Comparison of ENCODE assay signal across 18 cellular contexts in the genomic region with DNA sequence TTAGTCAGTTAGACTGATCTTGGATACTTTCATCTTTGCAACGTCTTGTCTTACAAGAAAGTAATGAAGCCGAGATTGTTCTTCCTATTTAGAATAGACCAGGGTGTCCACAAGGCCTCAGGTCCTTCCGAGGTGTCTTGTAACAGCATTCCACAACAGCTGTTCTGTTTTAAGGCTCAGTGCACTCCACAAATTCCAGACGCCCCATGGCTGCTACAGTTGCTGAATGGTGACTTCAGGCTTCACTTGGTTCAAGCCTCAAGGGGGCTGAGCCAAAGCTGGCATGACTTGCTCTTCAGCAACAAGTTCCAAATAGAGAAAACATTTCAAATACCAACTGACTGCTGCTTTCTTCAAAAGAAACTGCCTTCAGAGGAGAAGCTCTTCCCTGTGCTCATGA.
"Had no signal": no experiment of that assay in that cellular context is flagged by ENCODE, and none has a peak within 500 bp of the region (broad histone marks: within the 10 kb centered on the region; RNA-seq: fewer than 3 reads in every experiment).

No MANE protein-coding gene starts in this region.

- H3K4me3 ChIP-seq: adrenal gland, breast epithelium, esophagus muscularis mucosa, gastroesophageal sphincter, heart right ventricle, lung, right atrium auricular region had no signal

- H3K36me3 Mint-ChIP-seq: activated naive CD4-positive, alpha-beta T cell treated with anti-CD3 and anti-CD28 coated beads, Interleukin-2, amount 50 U/mL, for 72 hours had no signal

- H3K9me3 ChIP-seq: adrenal gland, breast epithelium, esophagus muscularis mucosa, gastroesophageal sphincter, heart right ventricle, neutrophil, right atrium auricular region had no signal

- DNase-seq: activated CD4-positive, alpha-beta T cell treated with anti-CD3 and anti-CD28 coated beads, Interleukin-2, amount 50 U/mL, for 4 hours; activated gamma-delta T cell treated with Interleukin-2 at 50 U/mL for 16 hours; adrenal gland; cortex of kidney; effector CD4-positive, alpha-beta T cell; heart right ventricle; left colon; midbrain; trophoblast cell had no signal

- H3K27me3 ChIP-seq: adrenal gland, breast epithelium, esophagus muscularis mucosa, neutrophil, right atrium auricular region had no signal

- H3K27ac Mint-ChIP-seq: stimulated activated naive CD8-positive, alpha-beta T cell treated with anti-CD3 and anti-CD28 coated beads, Interleukin-15, Interleukin-2, amounts not matched to agents 100 ng/mL and 50 ng/mL, for 24 hours had no signal

- H3K4me1 ChIP-seq: adrenal gland, breast epithelium, esophagus muscularis mucosa, gastroesophageal sphincter, heart right ventricle, parathyroid adenoma, right atrium auricular region had no signal

- H3K79me2 ChIP-seq: parathyroid adenoma had no signal

- H3K36me3 ChIP-seq: adrenal gland, breast epithelium, esophagus muscularis mucosa, gastroesophageal sphincter, heart right ventricle, neutrophil, right atrium auricular region had no signal

- H3K27me3 Mint-ChIP-seq: stimulated activated naive CD8-positive, alpha-beta T cell treated with anti-CD3 and anti-CD28 coated beads, Interleukin-15, Interleukin-2, amounts not matched to agents 100 ng/mL and 50 ng/mL, for 24 hours had no signal

- H3K4me3 Mint-ChIP-seq: stimulated activated naive CD8-positive, alpha-beta T cell treated with anti-CD3 and anti-CD28 coated beads, Interleukin-15, Interleukin-2, amounts not matched to agents 100 ng/mL and 50 ng/mL, for 24 hours had no signal

- ATAC-seq: activated naive CD4-positive, alpha-beta T cell treated with anti-CD3 and anti-CD28 coated beads, Interleukin-2, amount 50 U/mL, for 72 hours; gastroesophageal sphincter; heart right ventricle; left colon had no signal

- H3K9me3 Mint-ChIP-seq: activated naive CD4-positive, alpha-beta T cell treated with anti-CD3 and anti-CD28 coated beads, Interleukin-2, amount 50 U/mL, for 72 hours; stimulated activated naive CD8-positive, alpha-beta T cell treated with anti-CD3 and anti-CD28 coated beads, Interleukin-15, Interleukin-2, amounts not matched to agents 100 ng/mL and 50 ng/mL, for 24 hours had no signal

- H3K27ac ChIP-seq: adrenal gland, breast epithelium, esophagus muscularis mucosa, gastroesophageal sphincter, heart right ventricle, neutrophil, parathyroid adenoma, right atrium auricular region had no signal

- H2AFZ ChIP-seq: parathyroid adenoma had no signal
